8 cellular contexts compared by ENCODE assay signal in genomic region chr9:121725008-121725795, GRCh38.
DNase-seq lines count a peak whose midpoint lies in the region; ATAC-seq and TF ChIP-seq lines count a peak whose summit lies in the region.

No MANE protein-coding gene starts in this region.

- H3K27me3 Mint-ChIP-seq in CD8-positive, alpha-beta memory T cell, result peaks cover 0 to 2% of the 10 kb centered on the region in 2 donors

- peaks cover 0 to 2% (median 0%) of the 10 kb centered on the region in 3 donors for H3K4me1 Mint-ChIP-seq in CD8-positive, alpha-beta memory T cell

- no peaks in the 10 kb centered on the region for H3K36me3 ChIP-seq in stomach smooth muscle (ENCODE audit: control insufficient read depth in 2 of 2, insufficient read depth in 2 of 2, low read length in 2 of 2)
- no peaks in the 10 kb centered on the region for H3K36me3 ChIP-seq in CD8-positive, alpha-beta memory T cell (ENCODE audit: insufficient read depth, low read length)

- H3K36me3 Mint-ChIP-seq in CD8-positive, alpha-beta memory T cell, result no peaks in the 10 kb centered on the region

- no peaks in the 10 kb centered on the region for H3K9me3 ChIP-seq in stomach smooth muscle (ENCODE audit: control insufficient read depth in 2 of 2, low read length in 2 of 2)
- H3K9me3 ChIP-seq in CD8-positive, alpha-beta memory T cell (ENCODE audit: low read length), result no peaks in the 10 kb centered on the region

- no peak overlapping the region for H3K4me3 Mint-ChIP-seq in CD8-positive, alpha-beta memory T cell

- H3K27me3 ChIP-seq in stomach smooth muscle (ENCODE audit: control insufficient read depth in 1 of 2, insufficient read depth in 2 of 2, low read length in 2 of 2), result no peaks in the 10 kb centered on the region
- no peaks in the 10 kb centered on the region for H3K27me3 ChIP-seq in CD8-positive, alpha-beta memory T cell (ENCODE audit: insufficient read depth, low read length, poor library complexity, severe bottlenecking)

- peaks cover 86% of the 10 kb centered on the region for H3K4me1 ChIP-seq in stomach smooth muscle (ENCODE audit: control insufficient read depth, insufficient read depth, low read length)
- no peaks in the 10 kb centered on the region for H3K4me1 ChIP-seq in CD8-positive, alpha-beta memory T cell (ENCODE audit: insufficient read depth, low read length)

- CTCF ChIA-PET in CD8-positive, alpha-beta memory T cell (lab: Charles Lee), result interaction anchor here (0.7 kb wide), 1 partner anchor 27 kb away, joined by 3 read pairs; no protein-coding TSS in a partner anchor

- DNase-seq in NCI-H2029 (lab: John Stamatoyannopoulos, UW) (peak; percentile 95), coronary artery (ENCODE audit: low spot score) (peak; percentile 98), left lobe of liver (ENCODE audit: low spot score) (peak; percentile 64), erythroblast (lab: John Stamatoyannopoulos, UW) (no peak), NCI-H2107 (lab: John Stamatoyannopoulos, UW) (no peak), GM19238 (ENCODE audit: insufficient read length, low spot score) (no peak)
- no peak for DNase-seq in CD8-positive, alpha-beta memory T cell

- POLR2A ChIA-PET in CD8-positive, alpha-beta memory T cell (lab: Charles Lee), result no interaction called here

- H3K9ac ChIP-seq in stomach smooth muscle (ENCODE audit: low read length in 2 of 2), result peak overlapping the region; percentile 55 to 59

- TF ChIP-seq POLR2A in erythroblast (IDR thresholded peaks at IDR 0.05; ENCODE audit: low read length), result no peak

- peak overlapping the region; percentile 81 to 93 for H3K27ac ChIP-seq in coronary artery
- peak overlapping the region; percentile 88 for H3K27ac ChIP-seq in stomach smooth muscle (ENCODE audit: low read length)
- no peak overlapping the region for H3K27ac ChIP-seq in CD8-positive, alpha-beta memory T cell (ENCODE audit: low read depth, low read length)

- H3K9me3 Mint-ChIP-seq in CD8-positive, alpha-beta memory T cell, result no peaks in the 10 kb centered on the region

- H3K4me3 ChIP-seq in coronary artery, result peak overlapping the region; percentile 42
- H3K4me3 ChIP-seq in stomach smooth muscle (ENCODE audit: low read length in 2 of 2), result peak overlapping the region in 1 of 2 donors; percentile 35
- H3K4me3 ChIP-seq in CD8-positive, alpha-beta memory T cell (ENCODE audit: low read length), result no peak overlapping the region

- ATAC-seq in left lobe of liver, result peak; percentile 70

- H3K27ac Mint-ChIP-seq in CD8-positive, alpha-beta memory T cell, result peak overlapping the region in 1 of 8 donors; percentile 43

- no peak for TF ChIP-seq CTCF in coronary artery (IDR thresholded peaks at IDR 0.05)

Comparison
In these comparisons a context has a peak if more than half of its experiments do, and no peak if none do; other contexts are left out.
1. DNase-seq: peak in NCI-H2029 (single experiment), coronary artery (single experiment) and left lobe of liver (single experiment); none in CD8-positive, alpha-beta memory T cell (0 of 5), erythroblast (0 of 2), NCI-H2107 (single experiment) and GM19238 (single experiment).